In the genomic region with DNA sequence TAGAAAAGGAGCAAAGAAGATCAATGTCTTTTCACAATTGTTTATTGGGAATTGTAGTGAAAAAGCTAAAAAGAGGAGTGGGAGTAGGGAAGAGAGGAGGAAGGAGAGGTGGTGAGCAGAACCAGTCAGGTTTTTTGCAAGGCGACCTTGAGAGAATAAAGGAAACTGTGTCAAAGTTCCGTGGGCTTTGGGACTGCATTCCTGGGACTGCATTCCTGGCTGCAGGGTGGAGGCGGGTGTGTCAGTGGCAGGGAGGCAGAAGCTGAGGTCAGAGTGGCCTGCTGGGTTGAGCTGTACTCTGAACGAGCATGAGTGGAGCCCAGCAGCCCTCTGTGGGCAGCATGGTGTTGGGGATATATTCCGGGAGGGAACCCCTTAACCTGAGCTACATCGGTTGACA, we compare ENCODE assay signal across 12 cellular contexts.
A peak's percentile ranks its signal among the peaks of the same experiment; 100 is the strongest.
DNase-seq lines count a peak whose midpoint lies in the region; ATAC-seq and TF ChIP-seq lines count a peak whose summit lies in the region.
"Had no signal": no experiment of that assay in that cellular context is flagged by ENCODE, and none has a peak within 500 bp of the region (broad histone marks: within the 10 kb centered on the region; RNA-seq: fewer than 3 reads in every experiment).

No MANE protein-coding gene starts in this region.

- peak overlapping the region; percentile 28; the same call in 1 of the 2 replicates for H3K27ac ChIP-seq in RWPE1
- H3K27ac ChIP-seq in heart right ventricle, result peak overlapping the region in 3 of 10 donors; percentile 0 to 16 (median 3)
- H3K27ac ChIP-seq in effector memory CD4-positive, alpha-beta T cell (ENCODE audit: insufficient read depth, low read length, poor library complexity, severe bottlenecking), result no peak overlapping the region
- no peak overlapping the region for H3K27ac ChIP-seq in dorsolateral prefrontal cortex
- H3K27ac ChIP-seq: thoracic aorta had no signal

- POLR2A ChIA-PET in RWPE1 (lab: Yijun Ruan, JAX; ENCODE audit: low non-redundant PET), result no interaction called here

- H3K9me3 ChIP-seq in heart right ventricle, result no peaks in the 10 kb centered on the region
- H3K9me3 ChIP-seq in effector memory CD4-positive, alpha-beta T cell (ENCODE audit: control insufficient read depth, low read length), result no peaks in the 10 kb centered on the region
- H3K9me3 ChIP-seq: thoracic aorta had no signal

- TF ChIP-seq CTCF in RWPE1 (conservative IDR thresholded peaks at IDR 0.05; ENCODE audit: low read depth), result no peak
- TF ChIP-seq CTCF in heart right ventricle (IDR thresholded peaks at IDR 0.05), result no peak
- TF ChIP-seq CTCF in dorsolateral prefrontal cortex (IDR thresholded peaks at IDR 0.05 in 54 of 56, conservative IDR thresholded peaks at IDR 0.05 in 2 of 56; ENCODE audit: low read depth in 1 of 56, partially characterized antibody in 56 of 56), result no peak

- H3K4me1 ChIP-seq in heart right ventricle, result peaks cover 0 to 15% (median 8%) of the 10 kb centered on the region in 9 donors
- H3K4me1 ChIP-seq in effector memory CD4-positive, alpha-beta T cell (ENCODE audit: control insufficient read depth, insufficient read depth, low read length, poor library complexity, severe bottlenecking), result no peaks in the 10 kb centered on the region

- intact Hi-C loops in heart right ventricle (cut with DNase I), result loop anchor here in 1 of 10 donors (10.0 kb wide), 1 partner anchor 219 kb away; no protein-coding TSS in a partner anchor
- intact Hi-C loops in dorsolateral prefrontal cortex (cut with DNase I), result no loop called here

- 50 to 61% methylated on average over 6 of the region's 6 CpGs for WGBS in heart right ventricle, 2 donors

- ATAC-seq in heart right ventricle (peak; percentile 49 to 88 (median 80)), GM18519 (IDR thresholded peaks at IDR 0.05; ENCODE audit: low FRiP score, unreplicated experiment) (no peak)
- ATAC-seq: CD8-positive, alpha-beta T cell had no signal

- peak; percentile 59 for DNase-seq in EL
- peak; percentile 62 for DNase-seq in RWPE1 (ENCODE audit: low spot score)
- DNase-seq in heart right ventricle, result peak in 1 of 2 donors; percentile 34
- DNase-seq in non-pigmented ciliary epithelial cell (ENCODE audit: low read depth), result peak; percentile 10
- no peak for DNase-seq in effector memory CD4-positive, alpha-beta T cell
- DNase-seq in NCI-H1417 treated with DMSO at 0.1 percent for 48 hours (lab: John Stamatoyannopoulos, UW), result no peak
- DNase-seq in dorsolateral prefrontal cortex, result no peak
- DNase-seq: activated T-cell treated with anti-CD3 and anti-CD28 coated beads, Interleukin-2, amount 50 U/mL, for 1 hour; CD8-positive, alpha-beta T cell; T-helper 2 cell had no signal

- H3K4me3 ChIP-seq in heart right ventricle (no peak overlapping the region), dorsolateral prefrontal cortex (no peak overlapping the region)
- no peak overlapping the region for H3K4me3 ChIP-seq in effector memory CD4-positive, alpha-beta T cell (ENCODE audit: insufficient read depth, low read depth, low read length, poor library complexity, severe bottlenecking)
- H3K4me3 ChIP-seq: thoracic aorta had no signal

- H3K36me3 ChIP-seq in heart right ventricle, result peaks cover 0 to 95% (median 15%) of the 10 kb centered on the region in 9 donors
- H3K36me3 ChIP-seq in effector memory CD4-positive, alpha-beta T cell (ENCODE audit: control insufficient read depth, insufficient read depth, low read length), result no peaks in the 10 kb centered on the region

- CTCF ChIA-PET in RWPE1 (lab: Yijun Ruan, JAX), result interaction anchor here (0.7 to 0.8 kb wide), 3 partner anchors 76 to 263 kb away, joined by 3 read pairs; no protein-coding TSS in a partner anchor

- H3K27me3 ChIP-seq in heart right ventricle, result no peaks in the 10 kb centered on the region
- no peaks in the 10 kb centered on the region for H3K27me3 ChIP-seq in effector memory CD4-positive, alpha-beta T cell (replicated peaks; ENCODE audit: control insufficient read depth, insufficient read depth, low read length, poor library complexity, severe bottlenecking)
- peaks cover 0 to 34% (median 0%) of the 10 kb centered on the region in 45 donors for H3K27me3 ChIP-seq in dorsolateral prefrontal cortex

Comparison
In these comparisons a context has a peak if more than half of its experiments do, and no peak if none do; other contexts are left out.
1. DNase-seq: peak in EL (single experiment), RWPE1 (single experiment) and non-pigmented ciliary epithelial cell (single experiment); none in effector memory CD4-positive, alpha-beta T cell (0 of 3), NCI-H1417 treated with DMSO at 0.1 percent for 48 hours (single experiment) and dorsolateral prefrontal cortex (0 of 10).